In genomic region chr6:6392214-6393068, GRCh38 we compare ENCODE assay signal across 15 cellular contexts.
DNase-seq lines count a peak whose midpoint lies in the region; ATAC-seq lines count a peak whose summit lies in the region.
"Had no signal": no experiment of that assay in that cellular context is flagged by ENCODE, and none has a peak within 500 bp of the region (broad histone marks: within the 10 kb centered on the region; RNA-seq: fewer than 3 reads in every experiment).

No MANE protein-coding gene starts in this region.

- DNase-seq in germinal center (ENCODE audit: low spot score) (peak; percentile 65), NCI-H446 treated with DMSO at 0.1 percent for 48 hours (lab: John Stamatoyannopoulos, UW) (no peak), mesenchymal stem cell (no peak)
- DNase-seq in activated CD4-positive, alpha-beta T cell treated with anti-CD3 and anti-CD28 coated beads, Interleukin-2, amount 10 ng/mL, durations not matched to agents 7 days and 5 days, result no peak
- DNase-seq in activated CD4-positive, alpha-beta T cell treated with anti-CD3 and anti-CD28 coated beads, Interleukin-2, amount 50 U/mL, for 1 hour, result no peak
- DNase-seq: activated CD4-positive, CD25-positive, alpha-beta regulatory T cell treated with anti-CD3 and anti-CD28 coated beads, Interleukin-2, amount 50 U/mL, for 72 hours; activated naive CD4-positive, alpha-beta T cell treated with anti-CD3 and anti-CD28 coated beads for 36 hours; DMS79; NCI-H1436; RPMI8226 had no signal

- H4K8ac ChIP-seq in mesenchymal stem cell (ENCODE audit: low read length), result no peak overlapping the region

- H3K23ac ChIP-seq in mesenchymal stem cell (ENCODE audit: low read length in 2 of 2), result no peak overlapping the region

- H3K27ac Mint-ChIP-seq in activated CD4-positive, alpha-beta T cell treated with anti-CD3 and anti-CD28 coated beads, Interleukin-2, amount 10 ng/mL, durations not matched to agents 7 days and 5 days, result no peak overlapping the region
- H3K27ac Mint-ChIP-seq: activated naive CD4-positive, alpha-beta T cell treated with anti-CD3 and anti-CD28 coated beads for 36 hours had no signal

- H2BK5ac ChIP-seq in mesenchymal stem cell (ENCODE audit: low read depth, low read length, poor library complexity, severe bottlenecking), result no peak overlapping the region

- no peak overlapping the region for H3K4me3 Mint-ChIP-seq in activated CD4-positive, alpha-beta T cell treated with anti-CD3 and anti-CD28 coated beads, Interleukin-2, amount 10 ng/mL, durations not matched to agents 7 days and 5 days
- H3K4me3 Mint-ChIP-seq: activated naive CD4-positive, alpha-beta T cell treated with anti-CD3 and anti-CD28 coated beads for 36 hours had no signal

- no peak overlapping the region for H2AFZ ChIP-seq in mesenchymal stem cell (ENCODE audit: low read depth, low read length)

- ATAC-seq in GM18870 (IDR thresholded peaks at IDR 0.05; ENCODE audit: unreplicated experiment) (peak; percentile 70), GM21576 (IDR thresholded peaks at IDR 0.05; ENCODE audit: unreplicated experiment) (peak; percentile 72), HG03135 (IDR thresholded peaks at IDR 0.05; ENCODE audit: unreplicated experiment) (peak; percentile 56)

- no peak overlapping the region for H2AK5ac ChIP-seq in mesenchymal stem cell (ENCODE audit: low read length, severe bottlenecking)

- no peak overlapping the region for H3K4me3 ChIP-seq in mesenchymal stem cell (ENCODE audit: insufficient read depth in 1 of 2, low read depth in 1 of 2, low read length in 2 of 2)
- H3K4me3 ChIP-seq: lung had no signal

- no peaks in the 10 kb centered on the region for H3K79me1 ChIP-seq in mesenchymal stem cell (replicated peaks; ENCODE audit: low read length, poor library complexity, severe bottlenecking)

- no peak overlapping the region for H3K4ac ChIP-seq in mesenchymal stem cell (ENCODE audit: low read depth in 1 of 2, low read length in 2 of 2)

- no peak overlapping the region for H4K91ac ChIP-seq in mesenchymal stem cell (ENCODE audit: low read length)

- no peaks in the 10 kb centered on the region for H3K4me1 Mint-ChIP-seq in activated CD4-positive, alpha-beta T cell treated with anti-CD3 and anti-CD28 coated beads, Interleukin-2, amount 10 ng/mL, durations not matched to agents 7 days and 5 days

- H3K36me3 Mint-ChIP-seq in activated CD4-positive, alpha-beta T cell treated with anti-CD3 and anti-CD28 coated beads, Interleukin-2, amount 10 ng/mL, durations not matched to agents 7 days and 5 days (ENCODE audit: low read depth), result no peaks in the 10 kb centered on the region

- WGBS in mesenchymal stem cell, result 73% methylated on average over 6 of the region's 7 CpGs

- H3K9me3 ChIP-seq in mesenchymal stem cell (ENCODE audit: control insufficient read depth, low read length), result no peaks in the 10 kb centered on the region

- H3K4me1 ChIP-seq in mesenchymal stem cell (ENCODE audit: control insufficient read depth, insufficient read depth, low read depth, low read length), result no peaks in the 10 kb centered on the region

- peaks cover 0 to 8% of the 10 kb centered on the region in 2 experiments for H3K27me3 ChIP-seq in mesenchymal stem cell (ENCODE audit: control insufficient read depth in 1 of 2, insufficient read depth in 1 of 2, low read length in 2 of 2)

- no peak overlapping the region for H3K9ac ChIP-seq in mesenchymal stem cell (ENCODE audit: low read length)

- H3K9me3 Mint-ChIP-seq in activated CD4-positive, alpha-beta T cell treated with anti-CD3 and anti-CD28 coated beads, Interleukin-2, amount 10 ng/mL, durations not matched to agents 7 days and 5 days, result no peaks in the 10 kb centered on the region
- H3K9me3 Mint-ChIP-seq: activated naive CD4-positive, alpha-beta T cell treated with anti-CD3 and anti-CD28 coated beads for 36 hours had no signal

- H3K18ac ChIP-seq in mesenchymal stem cell (ENCODE audit: low read depth in 1 of 2, low read length in 2 of 2), result no peak overlapping the region

- no peak overlapping the region for H2BK120ac ChIP-seq in mesenchymal stem cell (ENCODE audit: low read depth, low read length)

- no peak overlapping the region for H3K27ac ChIP-seq in mesenchymal stem cell (ENCODE audit: low read length, poor library complexity, severe bottlenecking)
- H3K27ac ChIP-seq: HL-60 had no signal

- no peak overlapping the region for H2BK12ac ChIP-seq in mesenchymal stem cell (ENCODE audit: low read length in 2 of 2)

- H3K36me3 ChIP-seq in mesenchymal stem cell (ENCODE audit: control insufficient read depth in 1 of 2, insufficient read depth in 2 of 2, low read depth in 1 of 2, low read length in 2 of 2), result no peaks in the 10 kb centered on the region

- peaks cover 13% of the 10 kb centered on the region for H3K27me3 Mint-ChIP-seq in activated CD4-positive, alpha-beta T cell treated with anti-CD3 and anti-CD28 coated beads, Interleukin-2, amount 10 ng/mL, durations not matched to agents 7 days and 5 days

- POLR2A ChIA-PET in activated CD4-positive, alpha-beta T cell treated with anti-CD3 and anti-CD28 coated beads, Interleukin-2, amount 10 ng/mL, durations not matched to agents 7 days and 5 days (lab: Charles Lee), result no interaction called here

- H3K4me2 ChIP-seq in mesenchymal stem cell (ENCODE audit: low read length, poor library complexity, severe bottlenecking), result no peak overlapping the region

- no peak overlapping the region for H3K14ac ChIP-seq in mesenchymal stem cell (ENCODE audit: low read length in 2 of 2)

- H2BK15ac ChIP-seq in mesenchymal stem cell (ENCODE audit: low read depth, poor library complexity, severe bottlenecking), result no peak overlapping the region

- CTCF ChIA-PET in activated CD4-positive, alpha-beta T cell treated with anti-CD3 and anti-CD28 coated beads, Interleukin-2, amount 10 ng/mL, durations not matched to agents 7 days and 5 days (lab: Charles Lee), result no interaction called here
